In genomic region chr20:59020938-59021551, GRCh38 we compare ENCODE assay signal across 14 cellular contexts. TPM values are rescaled to one million over a fixed set of nuclear protein-coding genes. Genes with fewer than 3 reads are reported as not detected.
DNase-seq lines count a peak whose midpoint lies in the region; ATAC-seq and TF ChIP-seq lines count a peak whose summit lies in the region.
"Had no signal": no experiment of that assay in that cellular context is flagged by ENCODE, and none has a peak within 500 bp of the region (broad histone marks: within the 10 kb centered on the region; RNA-seq: fewer than 3 reads in every experiment).

No MANE protein-coding gene starts in this region.

- no peaks in the 10 kb centered on the region for H3K27me3 ChIP-seq in suprapubic skin

- H3K4me3 Mint-ChIP-seq in memory B cell = no peak overlapping the region
- H3K4me3 Mint-ChIP-seq: activated naive CD8-positive, alpha-beta T cell treated with anti-CD3 and anti-CD28 coated beads, Interleukin-2, amount 10 ng/mL, durations not matched to agents 7 days and 5 days; CD4-positive, alpha-beta memory T cell had no signal

- peaks cover 22% of the 10 kb centered on the region for H3K36me3 Mint-ChIP-seq in memory B cell

- H3K4me3 ChIP-seq in suprapubic skin = no peak overlapping the region

- no peaks in the 10 kb centered on the region for H3K4me1 ChIP-seq in suprapubic skin

- no peaks in the 10 kb centered on the region for H3K27me3 Mint-ChIP-seq in memory B cell
- H3K27me3 Mint-ChIP-seq: activated naive CD8-positive, alpha-beta T cell treated with anti-CD3 and anti-CD28 coated beads, Interleukin-2, amount 10 ng/mL, durations not matched to agents 7 days and 5 days; CD4-positive, alpha-beta memory T cell had no signal

- TF ChIP-seq EP300 in suprapubic skin (IDR thresholded peaks at IDR 0.05) = no peak

- 51% methylated on average over 5 of the region's 5 CpGs for WGBS in suprapubic skin

- H3K27ac Mint-ChIP-seq in memory B cell = peak overlapping the region; percentile 17
- H3K27ac Mint-ChIP-seq: activated naive CD8-positive, alpha-beta T cell treated with anti-CD3 and anti-CD28 coated beads, Interleukin-2, amount 10 ng/mL, durations not matched to agents 7 days and 5 days had no signal

- H3K27ac ChIP-seq in suprapubic skin = no peak overlapping the region

- no peaks in the 10 kb centered on the region for H3K9me3 Mint-ChIP-seq in memory B cell
- H3K9me3 Mint-ChIP-seq: activated naive CD8-positive, alpha-beta T cell treated with anti-CD3 and anti-CD28 coated beads, Interleukin-2, amount 10 ng/mL, durations not matched to agents 7 days and 5 days; CD4-positive, alpha-beta memory T cell had no signal

- DNase-seq in Daoy (ENCODE audit: low read depth) (peak; percentile 61), M059J (ENCODE audit: low read depth) (peak; percentile 95), astrocyte of the hippocampus (ENCODE audit: low read depth, low spot score) (peak; percentile 64), memory B cell (ENCODE audit: low spot score in 2 of 2) (no peak), NCI-H2196 treated with DMSO at 0.1 percent for 48 hours (lab: John Stamatoyannopoulos, UW; ENCODE audit: unreplicated experiment) (no peak), suprapubic skin (ENCODE audit: low spot score in 2 of 2) (no peak), NCI-H1436 (lab: John Stamatoyannopoulos, UW) (no peak)
- DNase-seq: activated CD4-positive, CD25-positive, alpha-beta regulatory T cell treated with anti-CD3 and anti-CD28 coated beads, Interleukin-2, amount 50 U/mL, for 72 hours; activated naive CD8-positive, alpha-beta T cell treated with anti-CD3 and anti-CD28 coated beads, Interleukin-2, amount 10 ng/mL, durations not matched to agents 7 days and 5 days; CD4-positive, alpha-beta memory T cell; KBM-7; NCI-H2171; SHP77 had no signal

- H3K4me1 Mint-ChIP-seq in memory B cell = peaks cover 16% of the 10 kb centered on the region

- TF ChIP-seq CTCF in suprapubic skin (IDR thresholded peaks at IDR 0.05) = no peak

- ATAC-seq in memory B cell (ENCODE audit: low read depth) (no peak), HG03439 (IDR thresholded peaks at IDR 0.05; ENCODE audit: unreplicated experiment) (no peak)

- no peaks in the 10 kb centered on the region for H3K9me3 ChIP-seq in suprapubic skin

- peaks cover 35% of the 10 kb centered on the region for H3K36me3 ChIP-seq in suprapubic skin

- TF ChIP-seq POLR2A in suprapubic skin (IDR thresholded peaks at IDR 0.05) = no peak

RNA-seq across cellular contexts. Expression of gene TUBB1, which starts 1.8 kb away (rescaled TPM):
- total RNA-seq in Daoy (2014; rRNA removed; shearing (Covaris generic)) = not detected in 2 replicates
- 0.17 TPM in 1 of 2 replicates, not detected in the other for total RNA-seq in M059J (2014; rRNA removed; shearing (Covaris generic))
- under 1 TPM in 1 of 4 donors, not detected in 3; 0.17 TPM for total RNA-seq in suprapubic skin
- total RNA-seq: activated naive CD8-positive, alpha-beta T cell treated with anti-CD3 and anti-CD28 coated beads, Interleukin-2, amount 10 ng/mL, durations not matched to agents 7 days and 5 days; CD4-positive, alpha-beta memory T cell had no signal

RNA-seq across cellular contexts. Expression of gene ATP5F1E, which starts 11.1 kb away (rescaled TPM):
- total RNA-seq in Daoy (2014; rRNA removed; shearing (Covaris generic)) = 26.1 and 44.4 TPM in 2 replicates
- total RNA-seq in M059J (2014; rRNA removed; shearing (Covaris generic)) = 71.7 and 100 TPM in 2 replicates
- 10 to 100 TPM; 16.1 to 26.8 (median 19.5) TPM for total RNA-seq in suprapubic skin

RNA-seq across cellular contexts. Expression of gene CTSZ, which starts 14.0 kb away (rescaled TPM):
- 82.4 and 127 TPM in 2 replicates for total RNA-seq in Daoy (2014; rRNA removed; shearing (Covaris generic))
- total RNA-seq in M059J (2014; rRNA removed; shearing (Covaris generic)) = 12.4 and 14.9 TPM in 2 replicates
- 10 to 100 TPM; 25.6 to 38.7 (median 34.7) TPM for total RNA-seq in suprapubic skin

RNA-seq across cellular contexts. Expression of gene PRELID3B, which starts 21.5 kb away (rescaled TPM):
- total RNA-seq in Daoy (2014; rRNA removed; shearing (Covaris generic)) = 85.1 and 128 TPM in 2 replicates
- 112 and 114 TPM in 2 replicates for total RNA-seq in M059J (2014; rRNA removed; shearing (Covaris generic))
- 10 to 100 TPM; 25.4 to 42.2 (median 32.8) TPM for total RNA-seq in suprapubic skin

RNA-seq across cellular contexts. Expression of gene NELFCD, which starts 40.0 kb away (rescaled TPM):
- 33.6 and 40.3 TPM in 2 replicates for total RNA-seq in Daoy (2014; rRNA removed; shearing (Covaris generic))
- 64.8 and 85.1 TPM in 2 replicates for total RNA-seq in M059J (2014; rRNA removed; shearing (Covaris generic))
- 10 to 100 TPM; 45.9 to 90.0 (median 63.4) TPM for total RNA-seq in suprapubic skin

Comparison
In these comparisons a context has a peak if more than half of its experiments do, and no peak if none do; other contexts are left out.
1. DNase-seq: peak in Daoy (single experiment), M059J (single experiment) and astrocyte of the hippocampus (single experiment); none in memory B cell (0 of 2), NCI-H2196 treated with DMSO at 0.1 percent for 48 hours (single experiment), suprapubic skin (0 of 2) and NCI-H1436 (single experiment).